ENCODE assay signal across 24 cellular contexts in the genomic region with DNA sequence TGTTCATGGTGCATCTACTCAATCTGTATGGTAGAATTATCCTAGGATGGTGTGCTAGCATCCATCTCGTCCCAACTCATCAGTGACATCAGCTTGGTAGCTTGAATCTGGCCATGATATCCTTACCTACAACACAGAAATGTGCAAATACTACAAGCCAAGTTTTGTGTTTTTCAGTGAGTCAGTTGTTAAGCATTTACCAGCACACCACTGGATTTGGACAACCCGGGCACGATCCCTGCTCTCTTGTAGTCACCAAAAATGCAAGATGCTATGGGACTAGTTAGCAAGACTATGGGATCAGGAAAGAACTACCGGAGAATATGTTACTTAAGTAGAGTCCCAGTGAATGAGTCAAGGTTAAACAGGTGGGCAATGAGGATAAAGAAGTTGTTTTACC.
"Had no signal": no experiment of that assay in that cellular context is flagged by ENCODE, and none has a peak within 500 bp of the region (broad histone marks: within the 10 kb centered on the region; RNA-seq: fewer than 3 reads in every experiment).

No MANE protein-coding gene starts in this region.

- H3K4me3 ChIP-seq: colonic mucosa, dorsolateral prefrontal cortex, esophagus squamous epithelium, gastrocnemius medialis, heart right ventricle, left lung, lower lobe of right lung, mucosa of descending colon had no signal

- H3K27ac ChIP-seq: colonic mucosa, dorsolateral prefrontal cortex, gastrocnemius medialis, heart right ventricle, left lung, lower lobe of right lung had no signal

- H3K4me1 Mint-ChIP-seq: immature natural killer cell, mesothelial cell of epicardium, naive B cell had no signal

- H3K4me3 Mint-ChIP-seq: immature natural killer cell, mesothelial cell of epicardium, naive B cell had no signal

- H3K9me3 ChIP-seq: colonic mucosa, esophagus squamous epithelium, gastrocnemius medialis, heart right ventricle, left lung, lower lobe of right lung, mucosa of descending colon had no signal

- H3K36me3 Mint-ChIP-seq: immature natural killer cell, mesothelial cell of epicardium had no signal

- H3K9me3 Mint-ChIP-seq: immature natural killer cell had no signal

- DNase-seq: colonic mucosa; dermis blood vessel endothelial cell; dorsolateral prefrontal cortex; effector CD4-positive, alpha-beta T cell; effector memory CD4-positive, alpha-beta T cell; erythroblast; esophagus squamous epithelium; foreskin fibroblast; foreskin melanocyte; gastrocnemius medialis; glutamatergic neuron; head of caudate nucleus; heart right ventricle; hippocampal formation; immature natural killer cell; islet precursor cell; left cardiac atrium; left lung; left ventricle myocardium superior; lower lobe of right lung; mesenchymal stem cell; mucosa of descending colon; naive B cell had no signal

- H3K36me3 ChIP-seq: colonic mucosa, esophagus squamous epithelium, gastrocnemius medialis, heart right ventricle, left lung, lower lobe of right lung had no signal

- H3K27me3 ChIP-seq: colonic mucosa, dorsolateral prefrontal cortex, esophagus squamous epithelium, gastrocnemius medialis, left lung had no signal

- H3K27ac Mint-ChIP-seq: immature natural killer cell, mesothelial cell of epicardium, naive B cell had no signal

- H3K4me1 ChIP-seq: colonic mucosa, gastrocnemius medialis, heart right ventricle, left lung, lower lobe of right lung had no signal
